12 cellular contexts compared by ENCODE assay signal in genomic region chr15:60583194-60583593, GRCh38.
DNase-seq lines count a peak whose midpoint lies in the region; ATAC-seq and TF ChIP-seq lines count a peak whose summit lies in the region.
"Had no signal": no experiment of that assay in that cellular context is flagged by ENCODE, and none has a peak within 500 bp of the region (broad histone marks: within the 10 kb centered on the region; RNA-seq: fewer than 3 reads in every experiment).

No MANE protein-coding gene starts in this region.

- CTCF ChIA-PET in OCI-LY7 (lab: Charles Lee; ENCODE audit: unreplicated experiment) = no interaction called here

- H3K36me3 ChIP-seq in OCI-LY7 (ENCODE audit: insufficient read depth, low read length) (no peaks in the 10 kb centered on the region), WERI-Rb-1 (no peaks in the 10 kb centered on the region)
- H3K36me3 ChIP-seq: sigmoid colon had no signal

- H4K20me1 ChIP-seq in OCI-LY7 (ENCODE audit: insufficient read depth, low read length) = no peaks in the 10 kb centered on the region

- no peak for TF ChIP-seq CTCF in OCI-LY7 (conservative IDR thresholded peaks at IDR 0.05; ENCODE audit: low read length)
- no peak for TF ChIP-seq CTCF in WERI-Rb-1 (IDR thresholded peaks at IDR 0.05; ENCODE audit: low read depth, low read length)

- no peaks in the 10 kb centered on the region for H3K27me3 ChIP-seq in WERI-Rb-1 (ENCODE audit: insufficient read depth, low read depth, severe bottlenecking)
- H3K27me3 ChIP-seq: sigmoid colon had no signal

- H3K27ac ChIP-seq in OCI-LY7 (ENCODE audit: low read depth, low read length, poor library complexity, severe bottlenecking) = no peak overlapping the region
- no peak overlapping the region for H3K27ac ChIP-seq in WERI-Rb-1
- H3K27ac ChIP-seq: sigmoid colon had no signal

- BruUV-seq in OCI-LY7 (replicated peaks; lab: Mats Ljungman, UMichigan) = no TSS peak

- peaks cover 69% of the 10 kb centered on the region for H3K4me1 Mint-ChIP-seq in activated CD4-positive, alpha-beta T cell treated with anti-CD3 and anti-CD28 coated beads, Interleukin-2, amount 10 ng/mL, durations not matched to agents 24 days and 14 days
- H3K4me1 Mint-ChIP-seq in effector memory CD8-positive, alpha-beta T cell (ENCODE audit: low read depth in 2 of 2) = peaks cover 57 to 82% of the 10 kb centered on the region in 2 donors

- peak; percentile 77 for DNase-seq in activated CD4-positive, alpha-beta T cell treated with anti-CD3 and anti-CD28 coated beads, Interleukin-2, amount 10 ng/mL, durations not matched to agents 24 days and 14 days
- no peak for DNase-seq in activated CD4-positive, alpha-beta T cell treated with anti-CD3 and anti-CD28 coated beads, Interleukin-2, amount 50 U/mL, for 1 hour
- DNase-seq in OCI-LY7 (ENCODE audit: low spot score) (no peak), NCI-H748 (lab: John Stamatoyannopoulos, UW; ENCODE audit: unreplicated experiment) (no peak), amygdala (lab: John Stamatoyannopoulos, UW) (no peak), WERI-Rb-1 (no peak)
- no peak for DNase-seq in effector memory CD8-positive, alpha-beta T cell
- peak; percentile 29 for DNase-seq in stimulated activated naive CD8-positive, alpha-beta T cell treated with anti-CD3 and anti-CD28 coated beads, Interleukin-15, Interleukin-2, amounts not matched to agents 100 U/mL and 50 U/mL, for 24 hours
- DNase-seq: activated CD8-positive, alpha-beta memory T cell treated with anti-CD3 and anti-CD28 coated beads, Interleukin-2, amount 50 U/mL, for 4 hours; naive B cell; sigmoid colon had no signal

- intact Hi-C loops in activated CD4-positive, alpha-beta T cell treated with anti-CD3 and anti-CD28 coated beads, Interleukin-2, amount 10 ng/mL, durations not matched to agents 24 days and 14 days (cut with micrococcal nuclease) = loop anchor here (2.0 to 10.0 kb wide), 6 partner anchors 74 to 1482 kb away; partner anchors contain the start of genes ANXA2, C2CD4A and VPS13C
- intact Hi-C loops in OCI-LY7 (cut with micrococcal nuclease; ENCODE audit: unreplicated experiment) = loop anchor here (10.0 kb wide), 2 partner anchors 162 to 612 kb away; no protein-coding TSS in a partner anchor

- H3K4me2 ChIP-seq in OCI-LY7 (ENCODE audit: low read length) = no peak overlapping the region

- no peaks in the 10 kb centered on the region for H3K9me2 ChIP-seq in OCI-LY7 (ENCODE audit: insufficient read depth, low read length)

- peak overlapping the region; percentile 94 for H3K27ac Mint-ChIP-seq in activated CD4-positive, alpha-beta T cell treated with anti-CD3 and anti-CD28 coated beads, Interleukin-2, amount 10 ng/mL, durations not matched to agents 24 days and 14 days
- H3K27ac Mint-ChIP-seq in effector memory CD8-positive, alpha-beta T cell = peak overlapping the region; percentile 87 to 89
- H3K27ac Mint-ChIP-seq: brain had no signal

- H3K9me3 ChIP-seq in OCI-LY7 (ENCODE audit: low read length) = no peaks in the 10 kb centered on the region
- no peaks in the 10 kb centered on the region for H3K9me3 ChIP-seq in WERI-Rb-1 (ENCODE audit: severe bottlenecking)
- H3K9me3 ChIP-seq: sigmoid colon had no signal

- H3K36me3 Mint-ChIP-seq in activated CD4-positive, alpha-beta T cell treated with anti-CD3 and anti-CD28 coated beads, Interleukin-2, amount 10 ng/mL, durations not matched to agents 24 days and 14 days (ENCODE audit: low read depth) = peaks cover 10% of the 10 kb centered on the region
- H3K36me3 Mint-ChIP-seq in effector memory CD8-positive, alpha-beta T cell (ENCODE audit: insufficient read depth) = peaks cover 85% of the 10 kb centered on the region
- H3K36me3 Mint-ChIP-seq: naive B cell had no signal

- peak overlapping the region; percentile 71 for H3K4me3 Mint-ChIP-seq in activated CD4-positive, alpha-beta T cell treated with anti-CD3 and anti-CD28 coated beads, Interleukin-2, amount 10 ng/mL, durations not matched to agents 24 days and 14 days
- H3K4me3 Mint-ChIP-seq in effector memory CD8-positive, alpha-beta T cell = peak overlapping the region; percentile 72 to 83
- H3K4me3 Mint-ChIP-seq: brain, naive B cell had no signal

- peak overlapping the region; percentile 23 for H2AFZ ChIP-seq in OCI-LY7 (ENCODE audit: low read length)

- H3K4me3 ChIP-seq in OCI-LY7 (ENCODE audit: low read depth, low read length, poor library complexity, severe bottlenecking) (no peak overlapping the region), WERI-Rb-1 (ENCODE audit: low read depth, low read length) (no peak overlapping the region)
- H3K4me3 ChIP-seq: sigmoid colon had no signal

- H3K4me1 ChIP-seq in OCI-LY7 (ENCODE audit: insufficient read depth, low read length, poor library complexity, severe bottlenecking) = peaks cover 12% of the 10 kb centered on the region

- POLR2A ChIA-PET in OCI-LY7 (lab: Charles Lee) = no interaction called here

- H3K79me2 ChIP-seq in OCI-LY7 (ENCODE audit: insufficient read depth, low read depth, low read length) = no peaks in the 10 kb centered on the region

- no peaks in the 10 kb centered on the region for H3K27me3 Mint-ChIP-seq in activated CD4-positive, alpha-beta T cell treated with anti-CD3 and anti-CD28 coated beads, Interleukin-2, amount 10 ng/mL, durations not matched to agents 24 days and 14 days
- H3K27me3 Mint-ChIP-seq in effector memory CD8-positive, alpha-beta T cell = no peaks in the 10 kb centered on the region

- no peak for ATAC-seq in effector memory CD8-positive, alpha-beta T cell (replicated peaks)
- ATAC-seq in stimulated activated naive CD8-positive, alpha-beta T cell treated with anti-CD3 and anti-CD28 coated beads, Interleukin-15, Interleukin-2, amounts not matched to agents 100 U/mL and 50 U/mL, for 24 hours = peak; percentile 70

- H3K9me3 Mint-ChIP-seq in activated CD4-positive, alpha-beta T cell treated with anti-CD3 and anti-CD28 coated beads, Interleukin-2, amount 10 ng/mL, durations not matched to agents 24 days and 14 days = no peaks in the 10 kb centered on the region
- no peaks in the 10 kb centered on the region for H3K9me3 Mint-ChIP-seq in effector memory CD8-positive, alpha-beta T cell
- H3K9me3 Mint-ChIP-seq: naive B cell had no signal

Comparison
In these comparisons a context has a peak if more than half of its experiments do, and no peak if none do; other contexts are left out.
1. DNase-seq: peak in activated CD4-positive, alpha-beta T cell treated with anti-CD3 and anti-CD28 coated beads, Interleukin-2, amount 10 ng/mL, durations not matched to agents 24 days and 14 days (single experiment) and stimulated activated naive CD8-positive, alpha-beta T cell treated with anti-CD3 and anti-CD28 coated beads, Interleukin-15, Interleukin-2, amounts not matched to agents 100 U/mL and 50 U/mL, for 24 hours (single experiment); none in activated CD4-positive, alpha-beta T cell treated with anti-CD3 and anti-CD28 coated beads, Interleukin-2, amount 50 U/mL, for 1 hour (single experiment), OCI-LY7 (single experiment), effector memory CD8-positive, alpha-beta T cell (0 of 3), NCI-H748 (single experiment), amygdala (0 of 56) and WERI-Rb-1 (single experiment).